In the genomic region with DNA sequence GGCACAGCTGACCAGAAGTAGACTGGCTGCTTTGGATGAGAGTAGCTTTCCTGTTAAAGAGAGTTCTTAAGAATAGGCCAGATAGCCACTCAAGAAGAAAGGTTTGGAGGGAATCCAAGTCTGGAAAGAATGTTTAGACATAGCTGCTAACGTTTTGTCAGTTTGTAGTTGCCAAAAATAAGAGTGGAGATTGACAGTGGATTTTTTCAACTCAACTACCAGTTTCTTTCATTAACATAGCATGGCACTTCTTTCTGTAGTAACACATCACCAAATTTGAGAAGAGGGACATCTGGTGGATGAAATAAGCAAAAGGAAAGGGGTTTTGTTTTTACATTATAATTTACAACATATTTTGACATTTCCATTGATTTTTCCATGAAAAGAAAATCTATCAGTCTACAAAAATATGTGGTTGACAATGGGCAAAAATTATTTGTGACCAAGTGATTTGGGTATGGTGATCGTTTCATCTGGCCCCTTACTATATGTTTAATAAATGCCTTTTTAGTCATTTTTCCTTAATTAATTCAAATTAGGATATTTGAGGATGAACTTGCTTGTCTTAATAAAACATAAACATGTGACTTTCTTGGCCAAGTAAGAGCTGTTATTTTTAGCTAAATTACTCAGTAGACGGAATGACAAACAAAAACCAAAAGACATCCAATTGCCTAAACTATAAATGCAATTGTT, we compare ENCODE assay signal across 9 cellular contexts.
A peak's percentile ranks its signal among the peaks of the same experiment; 100 is the strongest.
DNase-seq lines count a peak whose midpoint lies in the region; TF ChIP-seq lines count a peak whose summit lies in the region.
"Had no signal": no experiment of that assay in that cellular context is flagged by ENCODE, and none has a peak within 500 bp of the region (broad histone marks: within the 10 kb centered on the region; RNA-seq: fewer than 3 reads in every experiment).

No MANE protein-coding gene starts in this region.

- H3K4me3 Mint-ChIP-seq in neural crest cell = no peak overlapping the region
- no peak overlapping the region for H3K4me3 Mint-ChIP-seq in glutamatergic neuron (ENCODE audit: unreplicated experiment)
- no peak overlapping the region for H3K4me3 Mint-ChIP-seq in CD8-positive, alpha-beta memory T cell

- H3K4me3 ChIP-seq in Loucy (ENCODE audit: low read length, poor library complexity, severe bottlenecking) (no peak overlapping the region), colonic mucosa (no peak overlapping the region)
- no peak overlapping the region for H3K4me3 ChIP-seq in CD8-positive, alpha-beta memory T cell (ENCODE audit: low read length)

- H3K9ac ChIP-seq in Loucy (ENCODE audit: low read depth, low read length, poor library complexity, severe bottlenecking) (no peak overlapping the region), colonic mucosa (ENCODE audit: low read depth in 2 of 2, low read length in 2 of 2) (no peak overlapping the region)

- H3K9me2 ChIP-seq in Loucy (replicated peaks; ENCODE audit: low read depth, low read length) = no peaks in the 10 kb centered on the region

- no peak overlapping the region for H3K27ac ChIP-seq in colonic mucosa
- no peak overlapping the region for H3K27ac ChIP-seq in CD8-positive, alpha-beta memory T cell (ENCODE audit: low read depth, low read length)

- no peak overlapping the region for H3K4me2 ChIP-seq in Loucy (ENCODE audit: low read depth, low read length, poor library complexity, severe bottlenecking)

- H3K9me3 Mint-ChIP-seq in neural crest cell = no peaks in the 10 kb centered on the region
- H3K9me3 Mint-ChIP-seq in glutamatergic neuron (ENCODE audit: unreplicated experiment) = no peaks in the 10 kb centered on the region
- peaks cover 0 to 3% (median 0%) of the 10 kb centered on the region in 5 donors for H3K9me3 Mint-ChIP-seq in CD8-positive, alpha-beta memory T cell

- no peaks in the 10 kb centered on the region for H3K4me1 Mint-ChIP-seq in neural crest cell
- peaks cover 2% of the 10 kb centered on the region for H3K4me1 Mint-ChIP-seq in glutamatergic neuron (ENCODE audit: low read depth, unreplicated experiment)
- H3K4me1 Mint-ChIP-seq in CD8-positive, alpha-beta memory T cell = no peaks in the 10 kb centered on the region

- H3K9me3 ChIP-seq in Loucy (ENCODE audit: insufficient read depth, low read depth, low read length) (no peaks in the 10 kb centered on the region), colonic mucosa (no peaks in the 10 kb centered on the region)
- no peaks in the 10 kb centered on the region for H3K9me3 ChIP-seq in CD8-positive, alpha-beta memory T cell (ENCODE audit: low read length)

- H3K27me3 Mint-ChIP-seq in neural crest cell (ENCODE audit: low read depth) (no peaks in the 10 kb centered on the region), glutamatergic neuron (ENCODE audit: unreplicated experiment) (peaks cover 3% of the 10 kb centered on the region)
- peaks cover 0 to 1% of the 10 kb centered on the region in 2 donors for H3K27me3 Mint-ChIP-seq in CD8-positive, alpha-beta memory T cell

- H4K20me1 ChIP-seq in Loucy (ENCODE audit: insufficient read depth, low read length, poor library complexity, severe bottlenecking) = no peaks in the 10 kb centered on the region

- H3K4me1 ChIP-seq in Loucy (ENCODE audit: insufficient read depth, low read length, poor library complexity, severe bottlenecking) (no peaks in the 10 kb centered on the region), colonic mucosa (no peaks in the 10 kb centered on the region)
- no peaks in the 10 kb centered on the region for H3K4me1 ChIP-seq in CD8-positive, alpha-beta memory T cell (ENCODE audit: insufficient read depth, low read length)

- H3F3A ChIP-seq in Loucy (ENCODE audit: low read depth) = no peaks in the 10 kb centered on the region

- no peaks in the 10 kb centered on the region for H3K36me3 ChIP-seq in Loucy (ENCODE audit: insufficient read depth, low read length)
- H3K36me3 ChIP-seq in colonic mucosa = no peaks in the 10 kb centered on the region
- H3K36me3 ChIP-seq in CD8-positive, alpha-beta memory T cell (ENCODE audit: insufficient read depth, low read length) = no peaks in the 10 kb centered on the region

- POLR2A ChIA-PET in CD8-positive, alpha-beta memory T cell (lab: Charles Lee) = no interaction called here

- intact Hi-C loops in colonic mucosa (cut with DNase I) = loop anchor here (1.0 to 10.0 kb wide), 2 partner anchors 116 to 255 kb away; no protein-coding TSS in a partner anchor

- H3K27ac Mint-ChIP-seq in neural crest cell (ENCODE audit: unreplicated experiment) = no peak overlapping the region
- H3K27ac Mint-ChIP-seq in glutamatergic neuron (ENCODE audit: unreplicated experiment) = no peak overlapping the region
- H3K27ac Mint-ChIP-seq in CD8-positive, alpha-beta memory T cell = no peak overlapping the region

- no peaks in the 10 kb centered on the region for H3K79me2 ChIP-seq in Loucy (ENCODE audit: insufficient read depth, low read length)

- H2AFZ ChIP-seq in Loucy (ENCODE audit: low read length) = peak overlapping the region; percentile 78; the same call in 1 of the 2 replicates

- DNase-seq in EL (peak; percentile 1), colonic mucosa (no peak), neural crest cell (ENCODE audit: low read depth, low spot score) (no peak), mesenteric fat pad (ENCODE audit: low spot score) (no peak), glutamatergic neuron (no peak), SKM-1 treated with dmso at 0.1 percent for 144 hours (lab: John Stamatoyannopoulos, UW; ENCODE audit: unreplicated experiment) (no peak)
- DNase-seq in CD8-positive, alpha-beta memory T cell = no peak
- DNase-seq: activated naive CD4-positive, alpha-beta T cell treated with anti-CD3 and anti-CD28 coated beads, Interleukin-2, amount 50 U/mL, for 16 hours had no signal

- H3K36me3 Mint-ChIP-seq in neural crest cell (ENCODE audit: low read depth) (no peaks in the 10 kb centered on the region), glutamatergic neuron (ENCODE audit: unreplicated experiment) (no peaks in the 10 kb centered on the region)
- no peaks in the 10 kb centered on the region for H3K36me3 Mint-ChIP-seq in CD8-positive, alpha-beta memory T cell

- CTCF ChIA-PET in CD8-positive, alpha-beta memory T cell (lab: Charles Lee) = no interaction called here

- TF ChIP-seq CTCF in Loucy (conservative IDR thresholded peaks at IDR 0.05; ENCODE audit: low read length) (peak; percentile 81), colonic mucosa (IDR thresholded peaks at IDR 0.05) (peak; percentile 28), neural crest cell (conservative IDR thresholded peaks at IDR 0.05) (peak; percentile 63), glutamatergic neuron (IDR thresholded peaks at IDR 0.05; ENCODE audit: partially characterized antibody, unreplicated experiment) (no peak)

- H3K27me3 ChIP-seq in Loucy (ENCODE audit: insufficient read depth, low read length, poor library complexity, severe bottlenecking) (no peaks in the 10 kb centered on the region), colonic mucosa (no peaks in the 10 kb centered on the region)
- no peaks in the 10 kb centered on the region for H3K27me3 ChIP-seq in CD8-positive, alpha-beta memory T cell (ENCODE audit: insufficient read depth, low read length, poor library complexity, severe bottlenecking)
